In genomic region chr3:194879991-194880939, GRCh38 we compare ENCODE assay signal across 10 cellular contexts.
DNase-seq lines count a peak whose midpoint lies in the region; ATAC-seq, FAIRE-seq and TF ChIP-seq lines count a peak whose summit lies in the region.
"Had no signal": no experiment of that assay in that cellular context is flagged by ENCODE, and none has a peak within 500 bp of the region (broad histone marks: within the 10 kb centered on the region; RNA-seq: fewer than 3 reads in every experiment).

No MANE protein-coding gene starts in this region.

- H3K27me3 ChIP-seq in H9 (ENCODE audit: insufficient read depth, low read length) (no peaks in the 10 kb centered on the region), smooth muscle cell (ENCODE audit: low read depth) (no peaks in the 10 kb centered on the region)

- TF ChIP-seq POLR2A in GM12891 (IDR thresholded peaks at IDR 0.05; ENCODE audit: low read depth, low read length) = no peak

- H3K79me1 ChIP-seq in H9 (ENCODE audit: insufficient read depth, low read depth, low read length, poor library complexity, severe bottlenecking) = no peaks in the 10 kb centered on the region

- H3F3A ChIP-seq in smooth muscle cell (ENCODE audit: low read depth) = no peaks in the 10 kb centered on the region

- H2AFZ ChIP-seq in H9 (ENCODE audit: low read length) (no peak overlapping the region), smooth muscle cell (ENCODE audit: low read depth) (peak overlapping the region; percentile 2)

- peaks cover 0 to 2% (median 0%) of the 10 kb centered on the region in 3 experiments; a peak in 2 of 7 replicates for H3K36me3 Mint-ChIP-seq in H9 (ENCODE audit: insufficient read depth in 1 of 3, low read depth in 3 of 3)

- no peak overlapping the region for H2BK120ac ChIP-seq in H9 (ENCODE audit: low read depth, low read length, poor library complexity, severe bottlenecking)

- H3K79me2 ChIP-seq in H9 (ENCODE audit: insufficient read depth, low read length) (no peaks in the 10 kb centered on the region), smooth muscle cell (ENCODE audit: low read depth) (no peaks in the 10 kb centered on the region)

- no peaks in the 10 kb centered on the region for H4K20me1 ChIP-seq in H9 (ENCODE audit: control insufficient read depth, insufficient read depth, insufficient read length)
- H4K20me1 ChIP-seq in smooth muscle cell (ENCODE audit: low read depth) = no peaks in the 10 kb centered on the region

- no peak overlapping the region for H3K27ac ChIP-seq in H9 (ENCODE audit: insufficient read length, low read depth, low read length)
- H3K27ac ChIP-seq in smooth muscle cell (ENCODE audit: low read depth) = no peak overlapping the region
- peak overlapping the region in 1 of 2 donors; percentile 55 for H3K27ac ChIP-seq in coronary artery

- no peak overlapping the region for H3K14ac ChIP-seq in H9 (ENCODE audit: insufficient read depth, low read length)

- no peak overlapping the region for H3K4me3 Mint-ChIP-seq in H9
- H3K4me3 Mint-ChIP-seq: activated B cell treated with CpG ODN at 0.5 μM for 24 hours had no signal

- no peak overlapping the region for H3K4ac ChIP-seq in H9 (ENCODE audit: low read depth, low read length)

- no peak for ATAC-seq in HG02763 (IDR thresholded peaks at IDR 0.05; ENCODE audit: unreplicated experiment)

- H3K27ac Mint-ChIP-seq in H9 = peak overlapping the region in 1 of 3 experiments; percentile 44; a peak in 1 of 7 replicates

- no peak for FAIRE-seq in GM12891 (lab: Jason Lieb, UNC)

- H3K4me3 ChIP-seq in smooth muscle cell = no peak overlapping the region
- H3K4me3 ChIP-seq in coronary artery = no peak overlapping the region

- no peaks in the 10 kb centered on the region for H3K36me3 ChIP-seq in smooth muscle cell (ENCODE audit: low read depth)

- no peak overlapping the region for H4K91ac ChIP-seq in H9 (ENCODE audit: insufficient read length, low read depth, low read length)

- H3K56ac ChIP-seq in H9 (ENCODE audit: insufficient read length, low read depth, low read length) = no peak overlapping the region

- DNase-seq in H9 (peak; percentile 28), NOMO-1 treated with dmso at 0.1 percent for 144 hours (lab: John Stamatoyannopoulos, UW; ENCODE audit: unreplicated experiment) (peak; percentile 71), cardiac septum (ENCODE audit: low spot score) (peak; percentile 86), smooth muscle cell (lab: John Stamatoyannopoulos, UW; ENCODE audit: unreplicated experiment) (no peak), SHP77 (lab: John Stamatoyannopoulos, UW) (no peak), coronary artery (ENCODE audit: low spot score) (no peak), GM12891 (ENCODE audit: insufficient read length, low spot score) (no peak)
- DNase-seq: activated B cell treated with CpG ODN at 0.5 μM for 24 hours, GOT3 had no signal

- H3T11ph ChIP-seq in H9 (ENCODE audit: low read length) = no peak overlapping the region

- H3K23ac ChIP-seq in H9 (ENCODE audit: insufficient read length, low read depth, low read length) = no peak overlapping the region

- H2BK20ac ChIP-seq in H9 (ENCODE audit: low read depth, low read length, poor library complexity, severe bottlenecking) = no peak overlapping the region

- H3K18ac ChIP-seq in H9 (ENCODE audit: insufficient read length, low read depth, low read length) = no peak overlapping the region

- H3K4me1 Mint-ChIP-seq in H9 = no peaks in the 10 kb centered on the region; a peak in 1 of 4 replicates

- intact Hi-C loops in cardiac septum (cut with DNase I) = loop anchor here (2.0 to 5.0 kb wide), 3 partner anchors 51 to 222 kb away; no protein-coding TSS in a partner anchor

- no peak overlapping the region for H2AK5ac ChIP-seq in H9 (ENCODE audit: insufficient read length, low read length)

- TF ChIP-seq CTCF in H9 (conservative IDR thresholded peaks at IDR 0.05) = no peak
- TF ChIP-seq CTCF in smooth muscle cell (IDR thresholded peaks at IDR 0.05; ENCODE audit: borderline replicate concordance, insufficient read depth, poor library complexity, severe bottlenecking) = no peak
- no peak for TF ChIP-seq CTCF in coronary artery (IDR thresholded peaks at IDR 0.05)

- H3K23me2 ChIP-seq in H9 (ENCODE audit: insufficient read length, low read depth, low read length, poor library complexity, severe bottlenecking) = no peaks in the 10 kb centered on the region

- no peak overlapping the region for H2BK5ac ChIP-seq in H9 (ENCODE audit: insufficient read length, low read length)

- H2BK15ac ChIP-seq in H9 (ENCODE audit: low read depth, low read length) = no peak overlapping the region

- H3K4me1 ChIP-seq in H9 (ENCODE audit: insufficient read depth, low read length) = no peaks in the 10 kb centered on the region
- peaks cover 5% of the 10 kb centered on the region for H3K4me1 ChIP-seq in smooth muscle cell (ENCODE audit: low read depth)

- H3K4me2 ChIP-seq in H9 (ENCODE audit: insufficient read depth, insufficient read length, low read length) = no peak overlapping the region
- peak overlapping the region; percentile 22 for H3K4me2 ChIP-seq in smooth muscle cell

- no peaks in the 10 kb centered on the region for H3K9me3 ChIP-seq in H9 (ENCODE audit: control insufficient read depth, low read depth, low read length)
- H3K9me3 ChIP-seq in smooth muscle cell (replicated peaks; ENCODE audit: low read depth) = peaks cover 8% of the 10 kb centered on the region

- whole genome bisulfite sequencing in H9 (ENCODE audit: extremely low coverage, insufficient read length, low lambda C conversion rate) = no CpG with 5 or more reads among the region's 12 CpGs
- 64% methylated on average over 12 of the region's 12 CpGs for WGBS in smooth muscle cell (ENCODE audit: low lambda C conversion rate)

- H2BK12ac ChIP-seq in H9 (ENCODE audit: insufficient read length, low read depth, low read length) = no peak overlapping the region

- peaks cover 4 to 12% of the 10 kb centered on the region in 2 experiments; a peak in 4 of 5 replicates for H3K9me3 Mint-ChIP-seq in H9

- no peak overlapping the region for H4K5ac ChIP-seq in H9 (ENCODE audit: insufficient read length, low read depth, low read length)

- H3K27me3 Mint-ChIP-seq in H9 (ENCODE audit: low read depth) = peaks cover 11% of the 10 kb centered on the region

- H3K9ac ChIP-seq in H9 (ENCODE audit: extremely low read depth, insufficient read length, low read length) = no peak overlapping the region
- no peak overlapping the region for H3K9ac ChIP-seq in smooth muscle cell (ENCODE audit: low read depth)

- no peak overlapping the region for H4K8ac ChIP-seq in H9 (replicated peaks; ENCODE audit: insufficient read length, low read depth, low read length)

TF ChIP-seq in GM12891, 5 proteins besides CTCF, POLR2A, EP300 and RAD21:
- TF ChIP-seq PAX5 (IDR thresholded peaks at IDR 0.05; ENCODE audit: insufficient read depth, low read length, severe bottlenecking) = no peak
- TF ChIP-seq POLR2AphosphoS5 (IDR thresholded peaks at IDR 0.05; ENCODE audit: low read depth, low read length) = no peak
- no peak for TF ChIP-seq POU2F2 (IDR thresholded peaks at IDR 0.05; ENCODE audit: low read depth, low read length)
- TF ChIP-seq TAF1 (IDR thresholded peaks at IDR 0.05; ENCODE audit: low read depth, low read length) = no peak

Comparison
In these comparisons a context has a peak if more than half of its experiments do, and no peak if none do; other contexts are left out.
1. DNase-seq: peak in H9 (single experiment), NOMO-1 treated with dmso at 0.1 percent for 144 hours (single experiment) and cardiac septum (single experiment); none in smooth muscle cell (single experiment), SHP77 (0 of 2), coronary artery (single experiment) and GM12891 (single experiment).